ENCODE assay signal across 9 cellular contexts in the genomic region with DNA sequence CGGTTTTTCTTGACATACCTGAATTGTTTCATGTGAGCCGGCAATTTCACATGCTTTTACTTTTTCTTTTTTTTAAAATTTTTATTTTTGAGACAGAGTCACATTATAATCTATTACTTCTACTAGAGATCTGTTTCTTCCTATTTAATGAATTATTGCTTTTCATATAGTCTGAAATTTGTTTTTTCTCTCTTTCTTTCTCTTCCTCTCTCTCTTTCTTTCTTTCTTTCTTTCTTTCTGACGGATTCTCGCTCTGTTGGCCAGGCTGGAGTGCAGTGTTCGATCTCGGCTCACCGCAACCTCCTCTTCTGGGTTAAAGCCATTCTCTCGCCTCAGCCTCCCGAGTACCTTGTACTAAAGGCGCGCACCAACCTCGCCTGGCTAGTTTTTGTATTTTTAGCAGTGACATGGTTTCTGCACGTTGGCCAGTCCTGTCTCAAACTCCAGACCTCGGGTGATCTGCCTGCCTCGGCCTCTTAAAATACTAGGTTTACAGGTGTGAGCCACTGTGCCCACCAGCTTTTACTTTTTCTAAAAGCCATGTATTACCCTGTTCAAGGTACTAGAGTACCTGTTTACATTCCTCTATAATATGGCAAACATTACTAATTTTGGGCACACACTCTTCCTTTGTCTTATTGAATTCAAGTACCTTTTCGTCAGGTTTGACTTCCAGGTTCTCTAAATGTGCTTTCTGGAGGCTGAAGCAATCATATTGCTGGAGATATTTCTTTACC.
DNase-seq lines count a peak whose midpoint lies in the region; TF ChIP-seq lines count a peak whose summit lies in the region.
"Had no signal": no experiment of that assay in that cellular context is flagged by ENCODE, and none has a peak within 500 bp of the region (broad histone marks: within the 10 kb centered on the region; RNA-seq: fewer than 3 reads in every experiment).

No MANE protein-coding gene starts in this region.

- POLR2A ChIA-PET in Caco-2 (lab: Charles Lee), result no interaction called here

- H4K20me1 ChIP-seq in neural progenitor cell (ENCODE audit: low read depth), result peaks cover 15% of the 10 kb centered on the region

- H3K4me3 ChIP-seq in Caco-2 (ENCODE audit: low read depth, low read length) (peak overlapping the region; percentile 54), neural progenitor cell (peak overlapping the region; percentile 55)

- H3K79me2 ChIP-seq in neural progenitor cell (ENCODE audit: low read depth), result no peaks in the 10 kb centered on the region

- intact Hi-C loops in Caco-2 (cut with micrococcal nuclease; ENCODE audit: unreplicated experiment), result no loop called here

- H3K4me2 ChIP-seq in neural progenitor cell, result peak overlapping the region; percentile 91

- peaks cover 23% of the 10 kb centered on the region for H3F3A ChIP-seq in neural progenitor cell (ENCODE audit: low read depth)

- CTCF ChIA-PET in Caco-2 (lab: Charles Lee), result interaction anchor here (0.6 kb wide), 1 partner anchor 1094 kb away, joined by 7 read pairs; no protein-coding TSS in a partner anchor

- H3K27me3 ChIP-seq in Caco-2 (replicated peaks; ENCODE audit: control insufficient read depth, insufficient read depth, low read length) (no peaks in the 10 kb centered on the region; the same call in 1 of the 2 replicates), neural progenitor cell (peaks cover 68% of the 10 kb centered on the region)

- DNase-seq in Caco-2 (no peak), chondrocyte (ENCODE audit: low spot score) (no peak), neural progenitor cell (ENCODE audit: low spot score) (no peak), putamen (ENCODE audit: low spot score) (no peak), occipital lobe (lab: John Stamatoyannopoulos, UW) (no peak), NCI-H82 treated with DMSO at 0.1 percent for 48 hours (lab: John Stamatoyannopoulos, UW; ENCODE audit: unreplicated experiment) (no peak)

- H3K9me3 ChIP-seq in Caco-2 (no peaks in the 10 kb centered on the region), neural progenitor cell (ENCODE audit: low read depth) (no peaks in the 10 kb centered on the region)
- H3K9me3 ChIP-seq: psoas muscle had no signal

- H2AFZ ChIP-seq in neural progenitor cell (replicated peaks), result no peak overlapping the region

- no peaks in the 10 kb centered on the region for H3K4me1 ChIP-seq in Caco-2
- no peaks in the 10 kb centered on the region for H3K4me1 ChIP-seq in neural progenitor cell

- H3K9me3 Mint-ChIP-seq in Caco-2 (ENCODE audit: unreplicated experiment) (no peaks in the 10 kb centered on the region), IgD-negative memory B cell (peaks cover 0 to 10% (median 0%) of the 10 kb centered on the region in 3 donors), chondrocyte (ENCODE audit: low read depth) (no peaks in the 10 kb centered on the region), neural progenitor cell (no peaks in the 10 kb centered on the region)
- H3K9me3 Mint-ChIP-seq: dendritic cell treated with granulocyte-macrophage colony-stimulating factor and Interleukin-4, amounts not matched to agents 40 ng/mL and 50 ng/mL, for 4 days had no signal

- H3K36me3 ChIP-seq in Caco-2 (ENCODE audit: control insufficient read depth, insufficient read depth, low read length), result no peaks in the 10 kb centered on the region
- H3K36me3 ChIP-seq in neural progenitor cell, result no peaks in the 10 kb centered on the region

- no peak overlapping the region for H3K9ac ChIP-seq in neural progenitor cell

- H3K27ac ChIP-seq in neural progenitor cell, result no peak overlapping the region
- H3K27ac ChIP-seq: psoas muscle had no signal

- no peak for TF ChIP-seq CTCF in Caco-2 (IDR thresholded peaks at IDR 0.05; ENCODE audit: insufficient read depth in 1 of 2, low read depth in 1 of 2, low read length in 1 of 2, severe bottlenecking in 1 of 2, unreplicated experiment in 1 of 2)
- no peak for TF ChIP-seq CTCF in chondrocyte (IDR thresholded peaks at IDR 0.05)
- TF ChIP-seq CTCF in neural progenitor cell (IDR thresholded peaks at IDR 0.05), result no peak

- H3K27ac Mint-ChIP-seq in Caco-2 (ENCODE audit: unreplicated experiment) (peak overlapping the region; percentile 81), IgD-negative memory B cell (peak overlapping the region in 1 of 3 donors; percentile 91), chondrocyte (ENCODE audit: unreplicated experiment) (peak overlapping the region; percentile 99), neural progenitor cell (no peak overlapping the region)
- H3K27ac Mint-ChIP-seq: dendritic cell treated with granulocyte-macrophage colony-stimulating factor and Interleukin-4, amounts not matched to agents 40 ng/mL and 50 ng/mL, for 4 days had no signal

- no peaks in the 10 kb centered on the region for H3K27me3 Mint-ChIP-seq in Caco-2 (ENCODE audit: insufficient read depth, unreplicated experiment)
- peaks cover 35% of the 10 kb centered on the region for H3K27me3 Mint-ChIP-seq in IgD-negative memory B cell
- H3K27me3 Mint-ChIP-seq in chondrocyte (ENCODE audit: low read depth), result no peaks in the 10 kb centered on the region
- H3K27me3 Mint-ChIP-seq in neural progenitor cell (ENCODE audit: insufficient read depth, low read depth), result peaks cover 36% of the 10 kb centered on the region

- peaks cover 6% of the 10 kb centered on the region for H3K36me3 Mint-ChIP-seq in Caco-2 (ENCODE audit: insufficient read depth, unreplicated experiment)
- H3K36me3 Mint-ChIP-seq in IgD-negative memory B cell, result no peaks in the 10 kb centered on the region
- H3K36me3 Mint-ChIP-seq in chondrocyte (ENCODE audit: low read depth), result no peaks in the 10 kb centered on the region
- H3K36me3 Mint-ChIP-seq in neural progenitor cell, result no peaks in the 10 kb centered on the region

- peaks cover 7% of the 10 kb centered on the region for H3K4me1 Mint-ChIP-seq in Caco-2 (ENCODE audit: low read depth, unreplicated experiment)
- H3K4me1 Mint-ChIP-seq in IgD-negative memory B cell, result peaks cover 10 to 19% (median 14%) of the 10 kb centered on the region in 3 donors
- peaks cover 30% of the 10 kb centered on the region for H3K4me1 Mint-ChIP-seq in chondrocyte (ENCODE audit: low read depth)
- peaks cover 11% of the 10 kb centered on the region for H3K4me1 Mint-ChIP-seq in neural progenitor cell

- H3K4me3 Mint-ChIP-seq in Caco-2 (ENCODE audit: unreplicated experiment) (peak overlapping the region; percentile 79), IgD-negative memory B cell (peak overlapping the region; percentile 50 to 88 (median 80)), chondrocyte (ENCODE audit: unreplicated experiment) (peak overlapping the region; percentile 89), neural progenitor cell (peak overlapping the region; percentile 91)

- no TSS peak for BruUV-seq in Caco-2 (replicated peaks; lab: Mats Ljungman, UMichigan)
